1 cellular context compared by ENCODE assay signal in the genomic region with DNA sequence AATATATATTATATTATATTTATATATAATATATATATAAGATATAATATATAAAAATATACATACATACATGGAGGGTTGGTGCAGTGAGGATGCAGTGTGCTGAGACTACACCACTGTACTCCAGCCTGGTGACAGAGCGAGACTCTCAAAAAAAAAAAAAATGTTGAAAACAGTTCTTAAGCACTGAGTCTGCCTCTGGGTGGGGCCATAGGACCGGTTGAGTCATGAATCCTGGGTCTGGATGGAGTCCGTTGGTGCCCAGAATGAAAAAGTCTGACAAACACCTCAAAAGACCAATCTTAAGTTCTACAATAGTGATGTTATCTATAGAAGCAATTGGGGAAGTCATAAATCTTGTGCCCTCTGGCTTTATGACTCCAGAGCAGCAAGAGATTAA.
TF ChIP-seq lines count a peak whose summit lies in the region.

No MANE protein-coding gene starts in this region.

TF ChIP-seq in GM12878, 131 proteins besides CTCF, POLR2A, EP300 and RAD21 (continued from another document):
- TF ChIP-seq CEBPZ (IDR thresholded peaks at IDR 0.05; ENCODE audit: low read depth, low read length) (no peak), SRF (IDR thresholded peaks at IDR 0.05; ENCODE audit: low read depth in 2 of 2, low read length in 2 of 2) (no peak), TAF1 (IDR thresholded peaks at IDR 0.05; ENCODE audit: borderline replicate concordance, low read depth, low read length) (no peak), NBN (IDR thresholded peaks at IDR 0.05) (no peak), FOXM1 (IDR thresholded peaks at IDR 0.05; ENCODE audit: low read depth, low read length) (no peak), SUPT20H (IDR thresholded peaks at IDR 0.05; ENCODE audit: borderline replicate concordance, control insufficient read depth, low read depth, low read length) (no peak), ATF2 (IDR thresholded peaks at IDR 0.05; ENCODE audit: low read length) (no peak)
- TF ChIP-seq, protein P1, sequence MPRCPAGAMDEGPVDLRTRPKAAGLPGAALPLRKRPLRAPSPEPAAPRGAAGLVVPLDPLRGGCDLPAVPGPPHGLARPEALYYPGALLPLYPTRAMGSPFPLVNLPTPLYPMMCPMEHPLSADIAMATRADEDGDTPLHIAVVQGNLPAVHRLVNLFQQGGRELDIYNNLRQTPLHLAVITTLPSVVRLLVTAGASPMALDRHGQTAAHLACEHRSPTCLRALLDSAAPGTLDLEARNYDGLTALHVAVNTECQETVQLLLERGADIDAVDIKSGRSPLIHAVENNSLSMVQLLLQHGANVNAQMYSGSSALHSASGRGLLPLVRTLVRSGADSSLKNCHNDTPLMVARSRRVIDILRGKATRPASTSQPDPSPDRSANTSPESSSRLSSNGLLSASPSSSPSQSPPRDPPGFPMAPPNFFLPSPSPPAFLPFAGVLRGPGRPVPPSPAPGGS (IDR thresholded peaks at IDR 0.05; ENCODE audit: borderline replicate concordance, insufficient read depth, low read depth, low read length, poor library complexity, severe bottlenecking) = no peak
